Comparison of ENCODE assay signal across 14 cellular contexts in genomic region chr18:58590231-58590630, GRCh38. TPM values are rescaled to one million over a fixed set of nuclear protein-coding genes. Genes with fewer than 3 reads are reported as not detected.
DNase-seq lines count a peak whose midpoint lies in the region; ATAC-seq, FAIRE-seq and TF ChIP-seq lines count a peak whose summit lies in the region.
"Had no signal": no experiment of that assay in that cellular context is flagged by ENCODE, and none has a peak within 500 bp of the region (broad histone marks: within the 10 kb centered on the region; RNA-seq: fewer than 3 reads in every experiment).

No MANE protein-coding gene starts in this region.

- H3K9me3 ChIP-seq in SK-N-SH, result peaks cover 14% of the 10 kb centered on the region; the same call in 1 of the 2 replicates

- H3F3A ChIP-seq in SK-N-SH (replicated peaks; ENCODE audit: insufficient read depth), result peaks cover 10% of the 10 kb centered on the region

- no peak for FAIRE-seq in GM19239 (lab: Jason Lieb, UNC)

- H3K27ac Mint-ChIP-seq in osteocyte (ENCODE audit: unreplicated experiment), result peak overlapping the region; percentile 87
- H3K27ac Mint-ChIP-seq: activated T-helper 17 cell treated with anti-CD3 and anti-CD28 coated beads, Interleukin-2, amount 50 U/mL, for 72 hours; CD8-positive, alpha-beta T cell had no signal

- H3K36me3 Mint-ChIP-seq in osteocyte (ENCODE audit: unreplicated experiment), result peaks cover 4% of the 10 kb centered on the region
- H3K36me3 Mint-ChIP-seq: IgD-negative memory B cell had no signal

- H3K36me3 ChIP-seq in SK-N-SH (replicated peaks in 1 of 2; ENCODE audit: control insufficient read depth in 1 of 2, insufficient read depth in 2 of 2, low read length in 1 of 2), result no peaks in the 10 kb centered on the region

- H3K9me3 Mint-ChIP-seq in osteocyte (ENCODE audit: unreplicated experiment), result peaks cover 15% of the 10 kb centered on the region
- H3K9me3 Mint-ChIP-seq: activated T-helper 17 cell treated with anti-CD3 and anti-CD28 coated beads, Interleukin-2, amount 50 U/mL, for 72 hours had no signal

- H3K4me1 Mint-ChIP-seq in osteocyte (ENCODE audit: unreplicated experiment), result peaks cover 54% of the 10 kb centered on the region
- H3K4me1 Mint-ChIP-seq: activated T-helper 17 cell treated with anti-CD3 and anti-CD28 coated beads, Interleukin-2, amount 50 U/mL, for 72 hours had no signal

- 0 out of 2 replicates have a peak overlapping the region, but pooled peaks have one; percentile 4 for H3K4me2 ChIP-seq in SK-N-SH

- peaks cover 0 to 4% of the 10 kb centered on the region in 2 experiments; a peak in 2 of 4 replicates for H3K4me1 ChIP-seq in SK-N-SH (ENCODE audit: control insufficient read depth in 1 of 2, insufficient read depth in 2 of 2, low read depth in 1 of 2, low read length in 1 of 2)

- H3K9me2 ChIP-seq in SK-N-SH, result no peaks in the 10 kb centered on the region

- DNase-seq in AG20443 (ENCODE audit: low spot score) (peak; percentile 92), SK-N-SH (no peak), foreskin fibroblast (peak; percentile 60 to 68), osteocyte (ENCODE audit: extremely low spot score, unreplicated experiment) (no peak), GM19239 (ENCODE audit: insufficient read length, low spot score) (no peak), DMS79 treated with DMSO at 0.1 percent for 48 hours (lab: John Stamatoyannopoulos, UW) (no peak)
- DNase-seq in activated CD4-positive, alpha-beta T cell treated with anti-CD3 and anti-CD28 coated beads, Interleukin-2, amount 50 U/mL, for 4 hours, result no peak
- DNase-seq: cortex of kidney, nucleus accumbens had no signal

- peak overlapping the region in 1 of 2 experiments; percentile 62; a peak in 1 of 4 replicates for H3K27ac ChIP-seq in SK-N-SH (ENCODE audit: low read depth in 2 of 2, low read length in 1 of 2)
- H3K27ac ChIP-seq: RWPE1 had no signal

- no peak for TF ChIP-seq RAD21 in SK-N-SH (IDR thresholded peaks at IDR 0.05; ENCODE audit: low read length)

- no peak overlapping the region for H2AFZ ChIP-seq in SK-N-SH (ENCODE audit: low read depth)

- H3K27me3 Mint-ChIP-seq in osteocyte (ENCODE audit: unreplicated experiment), result no peaks in the 10 kb centered on the region
- H3K27me3 Mint-ChIP-seq: activated T-helper 17 cell treated with anti-CD3 and anti-CD28 coated beads, Interleukin-2, amount 50 U/mL, for 72 hours; IgD-negative memory B cell had no signal

- H3K4me3 ChIP-seq in SK-N-SH (ENCODE audit: low read depth in 2 of 2, low read length in 1 of 2) (no peak overlapping the region), foreskin fibroblast (ENCODE audit: low read depth in 1 of 2, low read length in 2 of 2) (no peak overlapping the region)

- H4K20me1 ChIP-seq in SK-N-SH (ENCODE audit: insufficient read depth), result no peaks in the 10 kb centered on the region

- CTCF ChIA-PET in SK-N-SH (lab: Yijun Ruan, JAX), result no interaction called here

- no peaks in the 10 kb centered on the region for H3K27me3 ChIP-seq in SK-N-SH (ENCODE audit: insufficient read depth)

- peak overlapping the region; percentile 47 for H3K4me3 Mint-ChIP-seq in osteocyte (ENCODE audit: unreplicated experiment)
- H3K4me3 Mint-ChIP-seq: activated T-helper 17 cell treated with anti-CD3 and anti-CD28 coated beads, Interleukin-2, amount 50 U/mL, for 72 hours; CD8-positive, alpha-beta T cell; IgD-negative memory B cell had no signal

- no peak for ATAC-seq in HG03439 (IDR thresholded peaks at IDR 0.05; ENCODE audit: unreplicated experiment)
- ATAC-seq: activated T-helper 17 cell treated with anti-CD3 and anti-CD28 coated beads, Interleukin-2, amount 50 U/mL, for 72 hours; CD8-positive, alpha-beta T cell had no signal

- no peak for TF ChIP-seq CTCF in SK-N-SH (IDR thresholded peaks at IDR 0.05)
- TF ChIP-seq CTCF in foreskin fibroblast (IDR thresholded peaks at IDR 0.05; ENCODE audit: low read depth, low read length), result no peak
- TF ChIP-seq CTCF in osteocyte (IDR thresholded peaks at IDR 0.05), result no peak

- WGBS in SK-N-SH (ENCODE audit: low lambda C conversion rate), result 16% methylated on average over 2 of the region's 3 CpGs

- no peak for TF ChIP-seq EP300 in SK-N-SH (IDR thresholded peaks at IDR 0.05; ENCODE audit: borderline replicate concordance in 1 of 2, low read depth in 1 of 2, low read length in 1 of 2)

- H3K9ac ChIP-seq in SK-N-SH, result no peak overlapping the region

- POLR2A ChIA-PET in SK-N-SH (lab: Yijun Ruan, JAX), result no interaction called here

- H3K79me2 ChIP-seq in SK-N-SH (ENCODE audit: insufficient read depth), result no peaks in the 10 kb centered on the region

TF ChIP-seq in SK-N-SH, 30 proteins besides CTCF, POLR2A, EP300 and RAD21:
- peak; percentile 51; the same call in 1 of the 2 replicates for TF ChIP-seq RXRA (IDR thresholded peaks at IDR 0.05; ENCODE audit: borderline replicate concordance, low read depth)
- peak; percentile 57 for TF ChIP-seq MAX (IDR thresholded peaks at IDR 0.05; ENCODE audit: low read depth)
- TF ChIP-seq MXI1 (IDR thresholded peaks at IDR 0.05; ENCODE audit: low read depth, low read length), result no peak
- TF ChIP-seq SMC3 (IDR thresholded peaks at IDR 0.05; ENCODE audit: low read depth, low read length), result no peak
- 0 out of 2 replicates have a peak, but pooled peaks have one; percentile 44 for TF ChIP-seq PBX3 (IDR thresholded peaks at IDR 0.05)
- TF ChIP-seq NRF1 (IDR thresholded peaks at IDR 0.05; ENCODE audit: low read depth, low read length), result no peak
- peak; percentile 37; the same call in 1 of the 2 replicates for TF ChIP-seq NFIC (IDR thresholded peaks at IDR 0.05; ENCODE audit: borderline replicate concordance)
- TF ChIP-seq USF1 (IDR thresholded peaks at IDR 0.05; ENCODE audit: borderline replicate concordance, low read depth), result no peak
- peak; percentile 51; the same call in 1 of the 2 replicates for TF ChIP-seq TCF12 (IDR thresholded peaks at IDR 0.05)
- TF ChIP-seq TEAD4 (IDR thresholded peaks at IDR 0.05; ENCODE audit: borderline replicate concordance, insufficient read depth), result 0 out of 2 replicates have a peak, but pooled peaks have one; percentile 37
- TF ChIP-seq POLR2AphosphoS5 (IDR thresholded peaks at IDR 0.05; ENCODE audit: low read depth, low read length), result no peak
- no peak for TF ChIP-seq RCOR1 (IDR thresholded peaks at IDR 0.05; ENCODE audit: low read length)
- TF ChIP-seq USF2 (IDR thresholded peaks at IDR 0.05; ENCODE audit: borderline replicate concordance, low read depth, low read length), result no peak
- TF ChIP-seq FOXM1 (IDR thresholded peaks at IDR 0.05; ENCODE audit: low read depth), result no peak
- TF ChIP-seq FOSL2 (IDR thresholded peaks at IDR 0.05; ENCODE audit: borderline replicate concordance, low read depth), result no peak

RNA-seq across cellular contexts. Expression of gene ALPK2, which starts 38.7 kb away (rescaled TPM):
- 8.9 and 17.5 TPM in 2 replicates for polyA plus RNA-seq in SK-N-SH (2012; rRNA removed)
- polyA plus RNA-seq in SK-N-SH (2012; cell fraction: cytosol; rRNA removed), result 5.1 and 5.2 TPM in 2 replicates
- 34.0 and 60.6 TPM in 2 replicates for polyA plus RNA-seq in SK-N-SH (2012; cell fraction: nucleus; rRNA removed)
- 54.9 and 61.2 TPM in 2 replicates for total RNA-seq in osteocyte
- polyA plus RNA-seq: IgD-negative memory B cell had no signal

Comparison
In these comparisons a context has a peak if more than half of its experiments do, and no peak if none do; other contexts are left out.
1. DNase-seq: peak in AG20443 (single experiment) and foreskin fibroblast (2 of 2); none in SK-N-SH (single experiment), osteocyte (single experiment), GM19239 (single experiment), DMS79 treated with DMSO at 0.1 percent for 48 hours (single experiment) and activated CD4-positive, alpha-beta T cell treated with anti-CD3 and anti-CD28 coated beads, Interleukin-2, amount 50 U/mL, for 4 hours (0 of 2).